ENCODE assay signal across 9 cellular contexts in the genomic region with DNA sequence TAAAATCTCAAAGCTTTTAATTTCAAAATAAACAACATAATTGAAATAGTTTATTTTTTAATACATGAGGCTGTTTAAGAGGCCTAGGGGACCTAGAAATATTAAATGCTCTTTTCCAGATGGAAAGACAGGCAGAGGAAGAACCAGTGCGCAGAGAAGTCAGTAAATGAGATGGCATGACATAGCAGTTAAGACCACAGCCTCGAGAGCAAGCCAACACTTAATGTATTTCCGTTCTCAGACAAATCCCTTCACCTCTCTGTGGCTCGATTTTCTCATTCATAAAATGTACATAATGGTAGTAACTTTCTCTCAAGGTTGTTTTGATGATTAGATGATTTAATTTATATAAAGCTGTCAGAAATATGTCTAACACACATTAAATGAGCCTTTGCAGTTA.
"Had no signal": no experiment of that assay in that cellular context is flagged by ENCODE, and none has a peak within 500 bp of the region (broad histone marks: within the 10 kb centered on the region; RNA-seq: fewer than 3 reads in every experiment).

No MANE protein-coding gene starts in this region.

- DNase-seq: activated B cell treated with CpG ODN at 0.5 μM for 24 hours; activated CD4-positive, alpha-beta T cell treated with anti-CD3 and anti-CD28 coated beads, Interleukin-2, amount 10 ng/mL, durations not matched to agents 24 days and 14 days; activated naive CD4-positive, alpha-beta T cell; kidney; stimulated activated CD4-positive, alpha-beta T cell treated with anti-CD3 and anti-CD28 coated beads, Interleukin-4, amount 100 ng/mL, for 4 hours; stomach; uterus had no signal

- H3K27me3 ChIP-seq: cardiac muscle cell, gastroesophageal sphincter, stomach, uterus had no signal

- H3K4me3 ChIP-seq: cardiac muscle cell, gastroesophageal sphincter, stomach, uterus had no signal

- H3K4me1 ChIP-seq: uterus had no signal

- H3K27ac ChIP-seq: cardiac muscle cell, gastroesophageal sphincter, stomach, uterus had no signal

- ATAC-seq: gastroesophageal sphincter had no signal

- H3K36me3 ChIP-seq: cardiac muscle cell, gastroesophageal sphincter, stomach, uterus had no signal

- H3K9me3 ChIP-seq: gastroesophageal sphincter, stomach, uterus had no signal
